In genomic region chr2:8388779-8389178, GRCh38 we compare ENCODE assay signal across 27 cellular contexts.
DNase-seq lines count a peak whose midpoint lies in the region; ATAC-seq and TF ChIP-seq lines count a peak whose summit lies in the region.
"Had no signal": no experiment of that assay in that cellular context is flagged by ENCODE, and none has a peak within 500 bp of the region (broad histone marks: within the 10 kb centered on the region; RNA-seq: fewer than 3 reads in every experiment).

No MANE protein-coding gene starts in this region.

- ATAC-seq in GM18861 (IDR thresholded peaks at IDR 0.05; ENCODE audit: unreplicated experiment) (peak; percentile 62), GM21447 (IDR thresholded peaks at IDR 0.05; ENCODE audit: unreplicated experiment) (peak; percentile 68), HG03342 (IDR thresholded peaks at IDR 0.05; ENCODE audit: unreplicated experiment) (peak; percentile 62), HG03432 (IDR thresholded peaks at IDR 0.05; ENCODE audit: unreplicated experiment) (no peak), GM21367 (IDR thresholded peaks at IDR 0.05; ENCODE audit: unreplicated experiment) (no peak)
- ATAC-seq: activated T-helper 17 cell treated with anti-CD3 and anti-CD28 coated beads, Interleukin-2, amount 50 U/mL, for 72 hours; CD8-positive, alpha-beta T cell; effector memory CD8-positive, alpha-beta T cell; gastroesophageal sphincter; HCT116 had no signal

- intact Hi-C loops in uterus (cut with DNase I; ENCODE audit: low total_unique reads), result no loop called here

- H3K79me2 ChIP-seq in hepatocyte, result no peaks in the 10 kb centered on the region

- H4K20me1 ChIP-seq in hepatocyte (ENCODE audit: insufficient read depth, poor library complexity, severe bottlenecking), result no peaks in the 10 kb centered on the region

- no peak for TF ChIP-seq CTCF in hepatocyte (IDR thresholded peaks at IDR 0.05; ENCODE audit: poor library complexity)
- TF ChIP-seq CTCF in uterus (IDR thresholded peaks at IDR 0.05), result no peak

- peak overlapping the region; percentile 37 for H3K4me2 ChIP-seq in hepatocyte

- no peaks in the 10 kb centered on the region for H3K27me3 ChIP-seq in hepatocyte
- H3K27me3 ChIP-seq in uterus, result no peaks in the 10 kb centered on the region
- H3K27me3 ChIP-seq: esophagus squamous epithelium, gastroesophageal sphincter, stomach had no signal

- H3K4me3 ChIP-seq in hepatocyte (no peak overlapping the region), uterus (no peak overlapping the region)
- H3K4me3 ChIP-seq: esophagus squamous epithelium, gastroesophageal sphincter, stomach had no signal

- no peak for TF ChIP-seq POLR2A in uterus (IDR thresholded peaks at IDR 0.05)

- H3K36me3 ChIP-seq in hepatocyte (replicated peaks; ENCODE audit: insufficient read depth, low read depth), result no peaks in the 10 kb centered on the region
- no peaks in the 10 kb centered on the region for H3K36me3 ChIP-seq in uterus
- H3K36me3 ChIP-seq: esophagus squamous epithelium, gastroesophageal sphincter, stomach had no signal

- H3K9me3 ChIP-seq in hepatocyte (ENCODE audit: low read depth) (no peaks in the 10 kb centered on the region), uterus (no peaks in the 10 kb centered on the region)
- H3K9me3 ChIP-seq: esophagus squamous epithelium, gastroesophageal sphincter, stomach had no signal

- 84% methylated on average over 2 of the region's 2 CpGs for WGBS in hepatocyte (ENCODE audit: low lambda C conversion rate, missing lambda C conversion rate)

- H2AFZ ChIP-seq in hepatocyte, result no peak overlapping the region

- DNase-seq in hepatocyte (ENCODE audit: low spot score) (no peak), NCI-H774 (lab: John Stamatoyannopoulos, UW) (no peak), uterus (no peak)
- DNase-seq: activated CD4-positive, alpha-beta T cell treated with anti-CD3 and anti-CD28 coated beads for 4 hours; activated naive CD8-positive, alpha-beta T cell treated with anti-CD3 and anti-CD28 coated beads, Interleukin-2, amount 10 ng/mL, durations not matched to agents 7 days and 5 days; CD8-positive, alpha-beta T cell; DMS79; effector memory CD8-positive, alpha-beta T cell; esophagus squamous epithelium; IMR-90; naive B cell; NCI-H1436 treated with DMSO at 0.1 percent for 48 hours; NCI-H510A treated with DMSO at 0.1 percent for 48 hours; occipital lobe; retina; stimulated activated CD4-positive, alpha-beta T cell treated with anti-CD3 and anti-CD28 coated beads, Interleukin-4, amount 100 ng/mL, for 4 hours; stomach; SW 1271; trophoblast cell had no signal

- peaks cover 8% of the 10 kb centered on the region for H3K4me1 ChIP-seq in hepatocyte (ENCODE audit: insufficient read depth)
- no peaks in the 10 kb centered on the region for H3K4me1 ChIP-seq in uterus

- peak overlapping the region; percentile 75 for H3K27ac ChIP-seq in hepatocyte
- H3K27ac ChIP-seq in uterus, result no peak overlapping the region
- H3K27ac ChIP-seq: esophagus squamous epithelium, gastroesophageal sphincter had no signal

- H3K9me2 ChIP-seq in hepatocyte (replicated peaks; ENCODE audit: insufficient read depth), result no peaks in the 10 kb centered on the region

Comparison
In these comparisons a context has a peak if more than half of its experiments do, and no peak if none do; other contexts are left out.
1. ATAC-seq: peak in GM18861 (single experiment), GM21447 (single experiment) and HG03342 (single experiment); none in HG03432 (single experiment) and GM21367 (single experiment).